Comparison of ENCODE assay signal across 8 cellular contexts in the genomic region with DNA sequence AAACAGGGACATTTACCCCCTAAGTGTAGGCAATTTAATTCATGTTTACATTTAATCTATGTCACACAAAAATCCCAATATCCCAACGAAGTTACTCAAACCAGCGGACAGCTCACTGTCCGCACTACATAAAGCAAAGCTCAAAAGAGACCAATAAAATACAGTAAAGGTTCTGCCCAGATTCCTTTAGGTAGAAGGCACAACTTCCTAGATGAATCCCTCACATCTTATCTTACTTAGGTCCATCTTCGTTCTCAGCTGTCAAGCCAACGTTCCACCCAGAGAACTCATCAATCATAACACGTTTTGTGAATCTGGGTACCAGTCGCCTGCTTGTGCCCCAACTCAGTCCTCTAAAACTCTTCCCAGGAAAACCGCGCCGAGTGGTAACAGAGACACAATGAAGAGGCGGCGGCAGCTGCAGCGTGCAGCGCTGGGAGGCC. TPM values are rescaled to one million over a fixed set of nuclear protein-coding genes. Genes with fewer than 3 reads are reported as not detected.
A peak's percentile ranks its signal among the peaks of the same experiment; 100 is the strongest.
DNase-seq lines count a peak whose midpoint lies in the region; TF ChIP-seq lines count a peak whose summit lies in the region.

No MANE protein-coding gene starts in this region.

- CTCF ChIA-PET in activated naive CD4-positive, alpha-beta T cell treated with anti-CD3 and anti-CD28 coated beads for 36 hours (lab: Charles Lee) = interaction anchor here (1.1 to 2.3 kb wide), 5 partner anchors 9 to 68 kb away, joined by 4 to 11 read pairs (median 7); no protein-coding TSS in a partner anchor

- peak overlapping the region; percentile 100 for H3K4me3 ChIP-seq in adipocyte (ENCODE audit: low read length)
- H3K4me3 ChIP-seq in liver (ENCODE audit: low read depth in 1 of 3, low read length in 3 of 3) = peak overlapping the region; percentile 85 to 98 (median 97)

- no peak for TF ChIP-seq RAD21 in liver (IDR thresholded peaks at IDR 0.05)

- H3K9me3 ChIP-seq in adipocyte (ENCODE audit: control insufficient read depth, low read length) = no peaks in the 10 kb centered on the region
- no peaks in the 10 kb centered on the region for H3K9me3 ChIP-seq in liver (ENCODE audit: control insufficient read depth in 4 of 4, low read length in 3 of 4)

- H3K4me1 Mint-ChIP-seq in activated naive CD4-positive, alpha-beta T cell treated with anti-CD3 and anti-CD28 coated beads for 36 hours (ENCODE audit: low read depth) = peaks cover 62% of the 10 kb centered on the region
- peaks cover 34% of the 10 kb centered on the region for H3K4me1 Mint-ChIP-seq in type B pancreatic cell (ENCODE audit: unreplicated experiment)

- H3K9ac ChIP-seq in adipocyte (ENCODE audit: low read length) (peak overlapping the region; percentile 98), liver (ENCODE audit: low read depth in 1 of 2, low read length in 2 of 2) (peak overlapping the region; percentile 52 to 79)

- under 1% methylated on average over 14 of the region's 14 CpGs for WGBS in liver

- H3K27ac Mint-ChIP-seq in activated naive CD4-positive, alpha-beta T cell treated with anti-CD3 and anti-CD28 coated beads for 36 hours = peak overlapping the region; percentile 99
- H3K27ac Mint-ChIP-seq in type B pancreatic cell = peak overlapping the region; percentile 99

- no peaks in the 10 kb centered on the region for H3K9me3 Mint-ChIP-seq in activated naive CD4-positive, alpha-beta T cell treated with anti-CD3 and anti-CD28 coated beads for 36 hours
- no peaks in the 10 kb centered on the region for H3K9me3 Mint-ChIP-seq in type B pancreatic cell

- H3K36me3 Mint-ChIP-seq in activated naive CD4-positive, alpha-beta T cell treated with anti-CD3 and anti-CD28 coated beads for 36 hours (ENCODE audit: low read depth) = peaks cover 68% of the 10 kb centered on the region
- H3K36me3 Mint-ChIP-seq in type B pancreatic cell = peaks cover 56% of the 10 kb centered on the region

- H3K27me3 ChIP-seq in adipocyte (replicated peaks; ENCODE audit: control insufficient read depth, insufficient read depth, low read length) (no peaks in the 10 kb centered on the region), liver (ENCODE audit: control insufficient read depth in 4 of 4, insufficient read depth in 4 of 4, low read length in 3 of 4) (no peaks in the 10 kb centered on the region)

- peak overlapping the region; percentile 93 for H3K4me3 Mint-ChIP-seq in activated naive CD4-positive, alpha-beta T cell treated with anti-CD3 and anti-CD28 coated beads for 36 hours
- peak overlapping the region; percentile 99 for H3K4me3 Mint-ChIP-seq in type B pancreatic cell

- intact Hi-C loops in activated naive CD4-positive, alpha-beta T cell treated with anti-CD3 and anti-CD28 coated beads for 36 hours (cut with micrococcal nuclease) = loop anchor here (2.0 to 5.0 kb wide), 3 partner anchors 76 to 1886 kb away; no protein-coding TSS in a partner anchor

- no peaks in the 10 kb centered on the region for H3K27me3 Mint-ChIP-seq in activated naive CD4-positive, alpha-beta T cell treated with anti-CD3 and anti-CD28 coated beads for 36 hours (ENCODE audit: low read depth)
- H3K27me3 Mint-ChIP-seq in type B pancreatic cell = no peaks in the 10 kb centered on the region

- TF ChIP-seq CTCF in liver (IDR thresholded peaks at IDR 0.05; ENCODE audit: low read depth, low read length, missing input control) = no peak
- no peak for TF ChIP-seq CTCF in type B pancreatic cell (conservative IDR thresholded peaks at IDR 0.05)

- H3K36me3 ChIP-seq in adipocyte (ENCODE audit: control insufficient read depth, insufficient read depth, low read length, severe bottlenecking) (peaks cover 43% of the 10 kb centered on the region), liver (ENCODE audit: control insufficient read depth in 4 of 4, insufficient read depth in 3 of 4, low read depth in 1 of 4, low read length in 3 of 4) (peaks cover 5 to 34% (median 33%) of the 10 kb centered on the region in 4 donors)

- H3K4me1 ChIP-seq in adipocyte (ENCODE audit: control insufficient read depth, insufficient read depth, low read length) = peaks cover 38% of the 10 kb centered on the region
- H3K4me1 ChIP-seq in liver (ENCODE audit: control insufficient read depth in 4 of 4, insufficient read depth in 4 of 4, low read length in 3 of 4) = peaks cover 0 to 28% (median 22%) of the 10 kb centered on the region in 4 donors

- no peak for DNase-seq in activated naive CD4-positive, alpha-beta T cell treated with anti-CD3 and anti-CD28 coated beads for 36 hours
- no peak for DNase-seq in activated naive CD4-positive, alpha-beta T cell (lab: John Stamatoyannopoulos, UW)
- DNase-seq in adipocyte (ENCODE audit: low read depth) = no peak
- no peak for DNase-seq in type B pancreatic cell (ENCODE audit: extremely low spot score, unreplicated experiment)
- DNase-seq in NCI-H82 treated with DMSO at 0.1 percent for 48 hours (lab: John Stamatoyannopoulos, UW; ENCODE audit: unreplicated experiment) = no peak
- DNase-seq in NCI-H1048 (lab: John Stamatoyannopoulos, UW) = no peak
- no peak for DNase-seq in hepatic stellate cell (ENCODE audit: low spot score)

- H3K27ac ChIP-seq in liver (ENCODE audit: low read depth in 1 of 2, low read length in 2 of 2) = peak overlapping the region; percentile 99

TF ChIP-seq in liver, 16 proteins besides CTCF, POLR2A, EP300 and RAD21 (continues in another document):
- TF ChIP-seq HNF4A (conservative IDR thresholded peaks at IDR 0.05) (no peak), ATF3 (IDR thresholded peaks at IDR 0.05) (no peak), HNF4G (IDR thresholded peaks at IDR 0.05) (no peak), EGR1 (IDR thresholded peaks at IDR 0.05; ENCODE audit: low read depth in 2 of 2) (no peak), SP1 (IDR thresholded peaks at IDR 0.05) (no peak), FOXA2 (IDR thresholded peaks at IDR 0.05) (no peak), ZBTB33 (IDR thresholded peaks at IDR 0.05) (no peak), TAF1 (conservative IDR thresholded peaks at IDR 0.05) (no peak), GABPA (IDR thresholded peaks at IDR 0.05 in 1 of 2, conservative IDR thresholded peaks at IDR 0.05 in 1 of 2) (no peak), FOXA1 (IDR thresholded peaks at IDR 0.05) (no peak)
- TF ChIP-seq, protein P1, sequence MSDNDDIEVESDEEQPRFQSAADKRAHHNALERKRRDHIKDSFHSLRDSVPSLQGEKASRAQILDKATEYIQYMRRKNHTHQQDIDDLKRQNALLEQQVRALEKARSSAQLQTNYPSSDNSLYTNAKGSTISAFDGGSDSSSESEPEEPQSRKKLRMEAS (IDR thresholded peaks at IDR 0.05) = no peak
- TF ChIP-seq, protein P2, sequence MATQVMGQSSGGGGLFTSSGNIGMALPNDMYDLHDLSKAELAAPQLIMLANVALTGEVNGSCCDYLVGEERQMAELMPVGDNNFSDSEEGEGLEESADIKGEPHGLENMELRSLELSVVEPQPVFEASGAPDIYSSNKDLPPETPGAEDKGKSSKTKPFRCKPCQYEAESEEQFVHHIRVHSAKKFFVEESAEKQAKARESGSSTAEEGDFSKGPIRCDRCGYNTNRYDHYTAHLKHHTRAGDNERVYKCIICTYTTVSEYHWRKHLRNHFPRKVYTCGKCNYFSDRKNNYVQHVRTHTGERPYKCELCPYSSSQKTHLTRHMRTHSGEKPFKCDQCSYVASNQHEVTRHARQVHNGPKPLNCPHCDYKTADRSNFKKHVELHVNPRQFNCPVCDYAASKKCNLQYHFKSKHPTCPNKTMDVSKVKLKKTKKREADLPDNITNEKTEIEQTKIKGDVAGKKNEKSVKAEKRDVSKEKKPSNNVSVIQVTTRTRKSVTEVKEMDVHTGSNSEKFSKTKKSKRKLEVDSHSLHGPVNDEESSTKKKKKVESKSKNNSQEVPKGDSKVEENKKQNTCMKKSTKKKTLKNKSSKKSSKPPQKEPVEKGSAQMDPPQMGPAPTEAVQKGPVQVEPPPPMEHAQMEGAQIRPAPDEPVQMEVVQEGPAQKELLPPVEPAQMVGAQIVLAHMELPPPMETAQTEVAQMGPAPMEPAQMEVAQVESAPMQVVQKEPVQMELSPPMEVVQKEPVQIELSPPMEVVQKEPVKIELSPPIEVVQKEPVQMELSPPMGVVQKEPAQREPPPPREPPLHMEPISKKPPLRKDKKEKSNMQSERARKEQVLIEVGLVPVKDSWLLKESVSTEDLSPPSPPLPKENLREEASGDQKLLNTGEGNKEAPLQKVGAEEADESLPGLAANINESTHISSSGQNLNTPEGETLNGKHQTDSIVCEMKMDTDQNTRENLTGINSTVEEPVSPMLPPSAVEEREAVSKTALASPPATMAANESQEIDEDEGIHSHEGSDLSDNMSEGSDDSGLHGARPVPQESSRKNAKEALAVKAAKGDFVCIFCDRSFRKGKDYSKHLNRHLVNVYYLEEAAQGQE (IDR thresholded peaks at IDR 0.05) = no peak

RNA-seq across cellular contexts. Expression of gene HNRNPDL, which starts 1.7 kb away (rescaled TPM):
- 100 to 1,000 TPM; 256 to 267 TPM for total RNA-seq in activated naive CD4-positive, alpha-beta T cell treated with anti-CD3 and anti-CD28 coated beads for 36 hours
- total RNA-seq in liver (10 to 100 TPM; 57.4 to 57.9 TPM), type B pancreatic cell (ENCODE audit: low replicate concordance) (267 and 448 TPM in 2 replicates)
- 10 to 100 TPM; 53.1 to 57.9 TPM for polyA plus RNA-seq in liver

RNA-seq across cellular contexts. Expression of gene ENOPH1, which starts 1.8 kb away (rescaled TPM):
- total RNA-seq in activated naive CD4-positive, alpha-beta T cell treated with anti-CD3 and anti-CD28 coated beads for 36 hours = 10 to 100 TPM; 55.1 to 56.3 TPM
- total RNA-seq in liver (10 to 100 TPM; 13.1 to 20.0 TPM), type B pancreatic cell (ENCODE audit: low replicate concordance) (33.1 and 35.6 TPM in 2 replicates)
- 10 to 100 TPM; 12.1 to 12.4 TPM for polyA plus RNA-seq in liver

RNA-seq across cellular contexts. Expression of gene HNRNPD, which starts 54.8 kb away (rescaled TPM):
- total RNA-seq in activated naive CD4-positive, alpha-beta T cell treated with anti-CD3 and anti-CD28 coated beads for 36 hours = 100 to 1,000 TPM; 340 to 367 TPM
- total RNA-seq in liver (10 to 100 TPM; 39.7 to 53.9 TPM), type B pancreatic cell (ENCODE audit: low replicate concordance) (225 and 367 TPM in 2 replicates)
- 10 to 100 TPM; 29.9 to 52.7 TPM for polyA plus RNA-seq in liver
